2 cellular contexts compared by ENCODE assay signal in the genomic region with DNA sequence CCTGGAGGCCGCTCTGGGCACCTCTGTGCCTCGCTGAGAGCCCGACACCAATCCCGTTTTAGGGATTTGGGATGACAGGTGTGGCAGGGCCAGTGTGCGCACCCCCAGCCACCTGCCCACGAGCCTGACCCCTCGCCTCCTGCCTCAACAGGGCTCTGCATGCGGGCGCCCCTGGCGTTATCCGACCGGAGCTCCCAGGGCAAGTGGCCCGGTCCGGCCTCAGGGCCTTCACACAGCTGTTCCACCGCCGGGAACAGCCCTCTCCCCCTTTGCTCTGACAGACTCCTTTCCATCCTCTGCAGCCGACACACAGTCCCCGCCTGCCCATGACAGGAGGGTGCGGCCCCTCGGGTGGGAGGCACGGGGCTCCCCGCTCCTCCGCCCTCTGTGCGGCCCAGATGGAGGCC.
TF ChIP-seq lines count a peak whose summit lies in the region.

No MANE protein-coding gene starts in this region.

TF ChIP-seq in HEK293, 187 proteins besides CTCF, POLR2A, EP300 and RAD21:
- TF ChIP-seq ZNF146 (tag by site-specific recombination; IDR thresholded peaks at IDR 0.05), result no peak
- TF ChIP-seq ZNF341 (tag by site-specific recombination; IDR thresholded peaks at IDR 0.05; ENCODE audit: low read depth), result peak; percentile 45
- no peak for TF ChIP-seq ZNF335 (tag by site-specific recombination; conservative IDR thresholded peaks at IDR 0.05)
- TF ChIP-seq ZNF600 (tag by site-specific recombination; IDR thresholded peaks at IDR 0.05), result peak; percentile 14; the same call in 1 of the 2 replicates
- no peak for TF ChIP-seq ZNF16 (tag by site-specific recombination; IDR thresholded peaks at IDR 0.05; ENCODE audit: low read depth)
- TF ChIP-seq ZNF654 (tag by site-specific recombination; IDR thresholded peaks at IDR 0.05; ENCODE audit: low read depth), result no peak
- TF ChIP-seq ZNF561 (tag by site-specific recombination; IDR thresholded peaks at IDR 0.05; ENCODE audit: borderline replicate concordance), result no peak
- TF ChIP-seq PRDM1 (tag by site-specific recombination; IDR thresholded peaks at IDR 0.05), result no peak
- TF ChIP-seq ZBTB11 (tag by site-specific recombination; conservative IDR thresholded peaks at IDR 0.05; ENCODE audit: low read depth), result no peak
- TF ChIP-seq ZBTB26 (tag by site-specific recombination; optimal IDR thresholded peaks at IDR 0.05), result no peak
- no peak for TF ChIP-seq ZNF670 (tag by site-specific recombination; IDR thresholded peaks at IDR 0.05; ENCODE audit: low read depth)
- TF ChIP-seq ZFP3 (tag by site-specific recombination; IDR thresholded peaks at IDR 0.05; ENCODE audit: low read depth), result no peak
- TF ChIP-seq ZBTB8A (tag by site-specific recombination; IDR thresholded peaks at IDR 0.05), result 0 out of 2 replicates have a peak, but pooled peaks have one; percentile 8
- TF ChIP-seq ZNF202 (tag by site-specific recombination; IDR thresholded peaks at IDR 0.05; ENCODE audit: borderline replicate concordance), result no peak

TF ChIP-seq in GM12878, 131 proteins besides CTCF, POLR2A, EP300 and RAD21:
- TF ChIP-seq ATF7 (IDR thresholded peaks at IDR 0.05; ENCODE audit: low read depth), result no peak
- TF ChIP-seq IKZF1 (conservative IDR thresholded peaks at IDR 0.05), result 0 out of 2 replicates have a peak, but pooled peaks have one; percentile 31
TF ChIP-seq in GM12878: peak in this region for 1.
